Comparison of ENCODE assay signal across 11 cellular contexts in genomic region chr5:42858031-42858643, GRCh38. TPM values are rescaled to one million over a fixed set of nuclear protein-coding genes. Genes with fewer than 3 reads are reported as not detected.
DNase-seq lines count a peak whose midpoint lies in the region; ATAC-seq, FAIRE-seq and TF ChIP-seq lines count a peak whose summit lies in the region.
"Had no signal": no experiment of that assay in that cellular context is flagged by ENCODE, and none has a peak within 500 bp of the region (broad histone marks: within the 10 kb centered on the region; RNA-seq: fewer than 3 reads in every experiment).

No MANE protein-coding gene starts in this region.

- peak; percentile 37 for DNase-seq in NCI-H748 treated with DMSO at 0.1 percent for 48 hours (lab: John Stamatoyannopoulos, UW)
- no peak for DNase-seq in keratinocyte (ENCODE audit: low read depth, low spot score)
- DNase-seq in superior temporal gyrus (ENCODE audit: extremely low spot score) = peak; percentile 96
- DNase-seq in H4 (ENCODE audit: low spot score) = no peak
- no peak for DNase-seq in MM.1S
- DNase-seq in CD4-positive, alpha-beta T cell = no peak
- no peak for DNase-seq in RCC 7860 (ENCODE audit: low spot score)
- DNase-seq: NCI-H2081, T-helper 17 cell had no signal

- H3K9ac ChIP-seq in keratinocyte (ENCODE audit: control insufficient read depth, extremely low read depth, insufficient read depth, low read length) = no peak overlapping the region
- H3K9ac ChIP-seq in MM.1S (ENCODE audit: low read length) = no peak overlapping the region

- peak overlapping the region; percentile 97 for H3K27ac ChIP-seq in cingulate gyrus (ENCODE audit: low read depth, low read length)
- no peak overlapping the region for H3K27ac ChIP-seq in keratinocyte (ENCODE audit: control insufficient read depth, insufficient read depth, low read length)
- H3K27ac ChIP-seq in MM.1S (ENCODE audit: low read length) = no peak overlapping the region
- H3K27ac ChIP-seq in CD4-positive, alpha-beta T cell (ENCODE audit: low read depth, low read length) = no peak overlapping the region

- H3K27ac Mint-ChIP-seq in CD4-positive, alpha-beta T cell = no peak overlapping the region
- H3K27ac Mint-ChIP-seq: stimulated activated naive CD8-positive, alpha-beta T cell treated with anti-CD3 and anti-CD28 coated beads, Interleukin-15, Interleukin-2, amounts not matched to agents 100 ng/mL and 50 ng/mL, for 24 hours; T-helper 17 cell had no signal

- H3K4me1 ChIP-seq in keratinocyte (ENCODE audit: control insufficient read depth, extremely low read depth, insufficient read depth, low read length) (peaks cover 2% of the 10 kb centered on the region), MM.1S (ENCODE audit: low read length) (peaks cover 19% of the 10 kb centered on the region)

- peaks cover 34% of the 10 kb centered on the region for H3K27me3 Mint-ChIP-seq in CD4-positive, alpha-beta T cell

- H3K9me3 ChIP-seq in keratinocyte (ENCODE audit: control insufficient read depth, low read depth, low read length) (no peaks in the 10 kb centered on the region), MM.1S (replicated peaks; ENCODE audit: insufficient read depth, low read length) (no peaks in the 10 kb centered on the region)
- peaks cover 4% of the 10 kb centered on the region for H3K9me3 ChIP-seq in CD4-positive, alpha-beta T cell (ENCODE audit: control insufficient read depth, low read length)

- H3K4me2 ChIP-seq in keratinocyte (ENCODE audit: control insufficient read depth, extremely low read depth, insufficient read depth, low read depth, low read length) = no peak overlapping the region
- no peak overlapping the region for H3K4me2 ChIP-seq in MM.1S (ENCODE audit: low read depth, low read length)

- CTCF ChIA-PET in CD4-positive, alpha-beta T cell (lab: Charles Lee) = no interaction called here

- no peaks in the 10 kb centered on the region for H3K36me3 Mint-ChIP-seq in CD4-positive, alpha-beta T cell (ENCODE audit: low read depth)

- no peak overlapping the region for H3K4me3 Mint-ChIP-seq in CD4-positive, alpha-beta T cell
- H3K4me3 Mint-ChIP-seq: stimulated activated naive CD8-positive, alpha-beta T cell treated with anti-CD3 and anti-CD28 coated beads, Interleukin-15, Interleukin-2, amounts not matched to agents 100 ng/mL and 50 ng/mL, for 24 hours; T-helper 17 cell had no signal

- H3K4me3 ChIP-seq in keratinocyte (ENCODE audit: control insufficient read depth in 2 of 3, extremely low read depth in 1 of 3, insufficient read depth in 2 of 3, low read depth in 1 of 3, low read length in 3 of 3) (no peak overlapping the region), MM.1S (ENCODE audit: low read length) (no peak overlapping the region)

- no peaks in the 10 kb centered on the region for H3K9me2 ChIP-seq in MM.1S (replicated peaks; ENCODE audit: insufficient read depth, low read length)

- POLR2A ChIA-PET in CD4-positive, alpha-beta T cell (lab: Charles Lee) = no interaction called here

- H3K9me3 Mint-ChIP-seq in CD4-positive, alpha-beta T cell = peaks cover 5% of the 10 kb centered on the region

- H2AFZ ChIP-seq in keratinocyte (ENCODE audit: control insufficient read depth, low read length) = peak overlapping the region; percentile 52
- no peak overlapping the region for H2AFZ ChIP-seq in MM.1S (ENCODE audit: low read length)

- H3K27me3 ChIP-seq in keratinocyte (ENCODE audit: control insufficient read depth, extremely low read depth, insufficient read depth, low read length) (no peaks in the 10 kb centered on the region), MM.1S (replicated peaks; ENCODE audit: insufficient read depth, low read length) (no peaks in the 10 kb centered on the region)
- no peaks in the 10 kb centered on the region for H3K27me3 ChIP-seq in CD4-positive, alpha-beta T cell (ENCODE audit: control insufficient read depth, insufficient read depth, low read length)

- intact Hi-C loops in CD4-positive, alpha-beta T cell (cut with DNase I, micrococcal nuclease) = no loop called here

- H4K20me1 ChIP-seq in keratinocyte (ENCODE audit: control insufficient read depth, extremely low read depth, insufficient read depth, low read length) = no peaks in the 10 kb centered on the region
- H4K20me1 ChIP-seq in MM.1S (ENCODE audit: insufficient read depth, low read length) = no peaks in the 10 kb centered on the region

- no peak for ATAC-seq in CD4-positive, alpha-beta T cell (ENCODE audit: poor library complexity)
- ATAC-seq: T-helper 17 cell had no signal

- dilution Hi-C loops in keratinocyte (cut with MboI; ENCODE audit: extremely low pct_ligation_motif_present, low sequenced_read_pairs) = no loop called here

- H3K9me1 ChIP-seq in keratinocyte (ENCODE audit: control insufficient read depth, extremely low read depth, insufficient read depth, low read length) = no peaks in the 10 kb centered on the region

- H3K4me1 Mint-ChIP-seq in CD4-positive, alpha-beta T cell (ENCODE audit: low read depth) = no peaks in the 10 kb centered on the region
- H3K4me1 Mint-ChIP-seq: T-helper 17 cell had no signal

- no peak for FAIRE-seq in keratinocyte (lab: Jason Lieb, UNC)
- no peak for FAIRE-seq in RCC 7860 (lab: Jason Lieb, UNC)

- no peaks in the 10 kb centered on the region for H3K79me2 ChIP-seq in keratinocyte (ENCODE audit: control insufficient read depth, insufficient read depth, low read length)
- no peaks in the 10 kb centered on the region for H3K79me2 ChIP-seq in MM.1S (ENCODE audit: low read length)

- no peaks in the 10 kb centered on the region for H3K36me3 ChIP-seq in keratinocyte (ENCODE audit: control insufficient read depth in 2 of 2, extremely low read depth in 1 of 2, insufficient read depth in 2 of 2, low read length in 2 of 2)
- no peaks in the 10 kb centered on the region for H3K36me3 ChIP-seq in MM.1S (replicated peaks; ENCODE audit: insufficient read depth, low read length)

- no peaks in the 10 kb centered on the region for H3F3A ChIP-seq in MM.1S (ENCODE audit: insufficient read depth, low read length)

- no peak for TF ChIP-seq CTCF in keratinocyte (optimal IDR thresholded peaks at IDR 0.05 in 1 of 3, IDR thresholded peaks at IDR 0.05 in 1 of 3, conservative IDR thresholded peaks at IDR 0.05 in 1 of 3; ENCODE audit: extremely low read depth in 1 of 3, insufficient read depth in 2 of 3, low read length in 3 of 3)
- no peak for TF ChIP-seq CTCF in MM.1S (IDR thresholded peaks at IDR 0.05; ENCODE audit: low read length)
- no peak for TF ChIP-seq CTCF in CD4-positive, alpha-beta T cell (IDR thresholded peaks at IDR 0.05)

RNA-seq across cellular contexts. Expression of gene SELENOP, which starts 46.4 kb away (rescaled TPM):
- 10.4 to 30.6 TPM (median 11.2 TPM) in 3 replicates for polyA plus RNA-seq in keratinocyte
- polyA plus RNA-seq in keratinocyte (2011; ENCODE audit: low read depth) = 4.6 TPM
- 14.7 and 23.7 TPM in 2 replicates for polyA plus RNA-seq in keratinocyte (2011; cell fraction: cytosol; rRNA removed)
- 21.2 and 27.4 TPM in 2 replicates for polyA plus RNA-seq in keratinocyte (2011; cell fraction: nucleus; rRNA removed)
- polyA plus RNA-seq in keratinocyte (2012; ENCODE audit: low replicate concordance) = 10.7 and 12.9 TPM in 2 replicates
- 2.4 to 20.2 TPM (median 11.3 TPM) in 3 replicates for polyA minus RNA-seq in keratinocyte
- polyA minus RNA-seq in keratinocyte (2011; cell fraction: cytosol; rRNA and poly(A)+ RNA removed) = 21.1 TPM
- polyA minus RNA-seq in keratinocyte (2011; cell fraction: nucleus; rRNA and poly(A)+ RNA removed) = 15.3 and 26.0 TPM in 2 replicates
- 64.2 and 68.9 TPM in 2 replicates for total RNA-seq in H4 (2014; rRNA removed; shearing (Covaris generic))
- under 1 TPM in 1 of 2 experiments, not detected in 1; 0.36 TPM for total RNA-seq in CD4-positive, alpha-beta T cell

Comparison
In these comparisons a context has a peak if more than half of its experiments do, and no peak if none do; other contexts are left out.
1. DNase-seq: peak in NCI-H748 treated with DMSO at 0.1 percent for 48 hours (single experiment) and superior temporal gyrus (single experiment); none in keratinocyte (single experiment), H4 (single experiment), MM.1S (single experiment), CD4-positive, alpha-beta T cell (0 of 10) and RCC 7860 (single experiment).
2. RNA of gene SELENOP, which starts 46.4 kb away (total RNA-seq): 64.2 to 68.9 TPM in H4; 0.36 TPM in CD4-positive, alpha-beta T cell; every median in the first group is over 10 times any median in the second.